In genomic region chr4:139593091-139593564, GRCh38 we compare ENCODE assay signal across 15 cellular contexts. TPM values are rescaled to one million over a fixed set of nuclear protein-coding genes. Genes with fewer than 3 reads are reported as not detected.
A peak's percentile ranks its signal among the peaks of the same experiment; 100 is the strongest.
DNase-seq lines count a peak whose midpoint lies in the region; ATAC-seq and TF ChIP-seq lines count a peak whose summit lies in the region.
"Had no signal": no experiment of that assay in that cellular context is flagged by ENCODE, and none has a peak within 500 bp of the region (broad histone marks: within the 10 kb centered on the region; RNA-seq: fewer than 3 reads in every experiment).

No MANE protein-coding gene starts in this region.

- H3K4me3 ChIP-seq in fibroblast of mammary gland (ENCODE audit: control insufficient read depth, low read depth, low read length): no peak overlapping the region
- H3K4me3 ChIP-seq in tibial nerve: no peak overlapping the region
- H3K4me3 ChIP-seq: gastrocnemius medialis, upper lobe of left lung had no signal

- ATAC-seq in GM18873 (IDR thresholded peaks at IDR 0.05; ENCODE audit: low FRiP score, unreplicated experiment): no peak
- ATAC-seq: gastrocnemius medialis had no signal

- no peaks in the 10 kb centered on the region for H3K36me3 ChIP-seq in tibial nerve
- H3K36me3 ChIP-seq: gastrocnemius medialis, upper lobe of left lung had no signal

- TF ChIP-seq CTCF in fibroblast of mammary gland (conservative IDR thresholded peaks at IDR 0.05; ENCODE audit: control insufficient read depth, insufficient read depth, low read depth, low read length) (no peak), tibial nerve (IDR thresholded peaks at IDR 0.05) (no peak)

- H3K9me3 ChIP-seq in tibial nerve: no peaks in the 10 kb centered on the region
- H3K9me3 ChIP-seq: gastrocnemius medialis, upper lobe of left lung had no signal

- no peak for TF ChIP-seq EP300 in tibial nerve (IDR thresholded peaks at IDR 0.05)

- H3K27ac ChIP-seq in tibial nerve: no peak overlapping the region
- H3K27ac ChIP-seq: gastrocnemius medialis, upper lobe of left lung had no signal

- peaks cover 0 to 16% (median 6%) of the 10 kb centered on the region in 4 donors for H3K4me1 ChIP-seq in tibial nerve
- H3K4me1 ChIP-seq: gastrocnemius medialis had no signal

- no peak for TF ChIP-seq POLR2A in tibial nerve (IDR thresholded peaks at IDR 0.05)

- 69 to 71% methylated on average over 4 of the region's 4 CpGs for WGBS in tibial nerve, 2 donors

- DNase-seq in D341Med (ENCODE audit: low spot score) (peak; percentile 67), NCI-H2171 (lab: John Stamatoyannopoulos, UW) (peak; percentile 57), fibroblast of mammary gland (ENCODE audit: low read depth) (peak; percentile 70), non-pigmented ciliary epithelial cell (ENCODE audit: low read depth) (peak; percentile 85), tibial nerve (ENCODE audit: low spot score in 2 of 2) (no peak), amygdala (lab: John Stamatoyannopoulos, UW) (no peak), inferior parietal cortex (ENCODE audit: extremely low spot score) (no peak)
- DNase-seq: activated CD4-positive, CD25-positive, alpha-beta regulatory T cell; activated T-cell treated with anti-CD3 and anti-CD28 coated beads, Interleukin-2, amount 50 U/mL, for 1 hour; COR-L47; gastrocnemius medialis; MM.1S; NCI-H510A treated with DMSO at 0.1 percent for 48 hours; upper lobe of left lung had no signal

- no peaks in the 10 kb centered on the region for H3K27me3 ChIP-seq in tibial nerve
- H3K27me3 ChIP-seq: gastrocnemius medialis, upper lobe of left lung had no signal

RNA-seq across cellular contexts. Expression of gene SETD7, which starts 37.1 kb away (rescaled TPM):
- total RNA-seq in tibial nerve: 10 to 100 TPM; 49.2 to 81.4 (median 65.7) TPM

Comparison
In these comparisons a context has a peak if more than half of its experiments do, and no peak if none do; other contexts are left out.
1. DNase-seq: peak in D341Med (single experiment), NCI-H2171 (single experiment), fibroblast of mammary gland (single experiment) and non-pigmented ciliary epithelial cell (single experiment); none in tibial nerve (0 of 2), amygdala (0 of 56) and inferior parietal cortex (single experiment).